ENCODE assay signal across 1 cellular context in genomic region chr17:8189711-8190477, GRCh38.
TF ChIP-seq lines count a peak whose summit lies in the region.

BORCS6 (minus strand) TSS chr17:8190180; CDS start chr17:8190140, 40 bp downstream.

TF ChIP-seq in HepG2, 621 proteins besides CTCF, POLR2A, EP300 and RAD21 (continued from another document and continues in another):
- TF ChIP-seq, protein P1, sequence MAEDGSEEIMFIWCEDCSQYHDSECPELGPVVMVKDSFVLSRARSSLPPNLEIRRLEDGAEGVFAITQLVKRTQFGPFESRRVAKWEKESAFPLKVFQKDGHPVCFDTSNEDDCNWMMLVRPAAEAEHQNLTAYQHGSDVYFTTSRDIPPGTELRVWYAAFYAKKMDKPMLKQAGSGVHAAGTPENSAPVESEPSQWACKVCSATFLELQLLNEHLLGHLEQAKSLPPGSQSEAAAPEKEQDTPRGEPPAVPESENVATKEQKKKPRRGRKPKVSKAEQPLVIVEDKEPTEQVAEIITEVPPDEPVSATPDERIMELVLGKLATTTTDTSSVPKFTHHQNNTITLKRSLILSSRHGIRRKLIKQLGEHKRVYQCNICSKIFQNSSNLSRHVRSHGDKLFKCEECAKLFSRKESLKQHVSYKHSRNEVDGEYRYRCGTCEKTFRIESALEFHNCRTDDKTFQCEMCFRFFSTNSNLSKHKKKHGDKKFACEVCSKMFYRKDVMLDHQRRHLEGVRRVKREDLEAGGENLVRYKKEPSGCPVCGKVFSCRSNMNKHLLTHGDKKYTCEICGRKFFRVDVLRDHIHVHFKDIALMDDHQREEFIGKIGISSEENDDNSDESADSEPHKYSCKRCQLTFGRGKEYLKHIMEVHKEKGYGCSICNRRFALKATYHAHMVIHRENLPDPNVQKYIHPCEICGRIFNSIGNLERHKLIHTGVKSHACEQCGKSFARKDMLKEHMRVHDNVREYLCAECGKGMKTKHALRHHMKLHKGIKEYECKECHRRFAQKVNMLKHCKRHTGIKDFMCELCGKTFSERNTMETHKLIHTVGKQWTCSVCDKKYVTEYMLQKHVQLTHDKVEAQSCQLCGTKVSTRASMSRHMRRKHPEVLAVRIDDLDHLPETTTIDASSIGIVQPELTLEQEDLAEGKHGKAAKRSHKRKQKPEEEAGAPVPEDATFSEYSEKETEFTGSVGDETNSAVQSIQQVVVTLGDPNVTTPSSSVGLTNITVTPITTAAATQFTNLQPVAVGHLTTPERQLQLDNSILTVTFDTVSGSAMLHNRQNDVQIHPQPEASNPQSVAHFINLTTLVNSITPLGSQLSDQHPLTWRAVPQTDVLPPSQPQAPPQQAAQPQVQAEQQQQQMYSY (CRISPR knock-in tag; IDR thresholded peaks at IDR 0.05): peak; percentile 28; the same call in 1 of the 2 replicates
- peak; percentile 39; the same call in 1 of the 2 replicates for TF ChIP-seq KDM2A (CRISPR knock-in tag; IDR thresholded peaks at IDR 0.05; ENCODE audit: borderline replicate concordance, low read depth)
- TF ChIP-seq, protein P2, sequence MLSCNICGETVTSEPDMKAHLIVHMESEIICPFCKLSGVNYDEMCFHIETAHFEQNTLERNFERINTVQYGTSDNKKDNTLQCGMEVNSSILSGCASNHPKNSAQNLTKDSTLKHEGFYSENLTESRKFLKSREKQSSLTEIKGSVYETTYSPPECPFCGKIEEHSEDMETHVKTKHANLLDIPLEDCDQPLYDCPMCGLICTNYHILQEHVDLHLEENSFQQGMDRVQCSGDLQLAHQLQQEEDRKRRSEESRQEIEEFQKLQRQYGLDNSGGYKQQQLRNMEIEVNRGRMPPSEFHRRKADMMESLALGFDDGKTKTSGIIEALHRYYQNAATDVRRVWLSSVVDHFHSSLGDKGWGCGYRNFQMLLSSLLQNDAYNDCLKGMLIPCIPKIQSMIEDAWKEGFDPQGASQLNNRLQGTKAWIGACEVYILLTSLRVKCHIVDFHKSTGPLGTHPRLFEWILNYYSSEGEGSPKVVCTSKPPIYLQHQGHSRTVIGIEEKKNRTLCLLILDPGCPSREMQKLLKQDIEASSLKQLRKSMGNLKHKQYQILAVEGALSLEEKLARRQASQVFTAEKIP (CRISPR knock-in tag; IDR thresholded peaks at IDR 0.05; ENCODE audit: borderline replicate concordance): no peak
- no peak for TF ChIP-seq ZNF326 (CRISPR knock-in tag; IDR thresholded peaks at IDR 0.05; ENCODE audit: borderline replicate concordance)
- no peak for TF ChIP-seq ZSCAN12 (CRISPR knock-in tag; IDR thresholded peaks at IDR 0.05)
- peak; percentile 36; the same call in 1 of the 2 replicates for TF ChIP-seq ZSCAN25 (CRISPR knock-in tag; IDR thresholded peaks at IDR 0.05)
- peak; percentile 51 for TF ChIP-seq IKZF5 (CRISPR knock-in tag; IDR thresholded peaks at IDR 0.05)
- TF ChIP-seq ZNF329 (CRISPR knock-in tag; IDR thresholded peaks at IDR 0.05; ENCODE audit: low read depth): no peak
- no peak for TF ChIP-seq AGO2 (optimal IDR thresholded peaks at IDR 0.05; ENCODE audit: low read depth, low read length)
- no peak for TF ChIP-seq ZFP36 (IDR thresholded peaks at IDR 0.05; ENCODE audit: borderline replicate concordance, low read depth, low read length, partially characterized antibody)
- TF ChIP-seq, protein P3, sequence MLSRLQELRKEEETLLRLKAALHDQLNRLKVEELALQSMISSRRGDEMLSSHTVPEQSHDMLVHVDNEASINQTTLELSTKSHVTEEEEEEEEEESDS (CRISPR knock-in tag; IDR thresholded peaks at IDR 0.05; ENCODE audit: borderline replicate concordance): no peak
- TF ChIP-seq SUZ12 (IDR thresholded peaks at IDR 0.05; ENCODE audit: low read depth, low read length): no peak
- TF ChIP-seq SMAD1 (CRISPR knock-in tag; IDR thresholded peaks at IDR 0.05; ENCODE audit: borderline replicate concordance, low read depth): 0 out of 2 replicates have a peak, but pooled peaks have one; percentile 2
- TF ChIP-seq ZKSCAN1 (IDR thresholded peaks at IDR 0.05; ENCODE audit: low read length): no peak
- TF ChIP-seq, protein P4, sequence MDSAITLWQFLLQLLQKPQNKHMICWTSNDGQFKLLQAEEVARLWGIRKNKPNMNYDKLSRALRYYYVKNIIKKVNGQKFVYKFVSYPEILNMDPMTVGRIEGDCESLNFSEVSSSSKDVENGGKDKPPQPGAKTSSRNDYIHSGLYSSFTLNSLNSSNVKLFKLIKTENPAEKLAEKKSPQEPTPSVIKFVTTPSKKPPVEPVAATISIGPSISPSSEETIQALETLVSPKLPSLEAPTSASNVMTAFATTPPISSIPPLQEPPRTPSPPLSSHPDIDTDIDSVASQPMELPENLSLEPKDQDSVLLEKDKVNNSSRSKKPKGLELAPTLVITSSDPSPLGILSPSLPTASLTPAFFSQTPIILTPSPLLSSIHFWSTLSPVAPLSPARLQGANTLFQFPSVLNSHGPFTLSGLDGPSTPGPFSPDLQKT (CRISPR knock-in tag; IDR thresholded peaks at IDR 0.05; ENCODE audit: borderline replicate concordance): no peak
- TF ChIP-seq ZNF615 (CRISPR knock-in tag; IDR thresholded peaks at IDR 0.05; ENCODE audit: borderline replicate concordance): no peak
- no peak for TF ChIP-seq ZNF143 (CRISPR knock-in tag; IDR thresholded peaks at IDR 0.05)
- TF ChIP-seq ZMAT3 (CRISPR knock-in tag; conservative IDR thresholded peaks at IDR 0.05): no peak
- no peak for TF ChIP-seq HNRNPH1 (optimal IDR thresholded peaks at IDR 0.05; ENCODE audit: low read depth, low read length)
- TF ChIP-seq RFX5 (IDR thresholded peaks at IDR 0.05; ENCODE audit: low read depth, low read length): peak; percentile 47; the same call in 1 of the 2 replicates
- TF ChIP-seq, protein P5, sequence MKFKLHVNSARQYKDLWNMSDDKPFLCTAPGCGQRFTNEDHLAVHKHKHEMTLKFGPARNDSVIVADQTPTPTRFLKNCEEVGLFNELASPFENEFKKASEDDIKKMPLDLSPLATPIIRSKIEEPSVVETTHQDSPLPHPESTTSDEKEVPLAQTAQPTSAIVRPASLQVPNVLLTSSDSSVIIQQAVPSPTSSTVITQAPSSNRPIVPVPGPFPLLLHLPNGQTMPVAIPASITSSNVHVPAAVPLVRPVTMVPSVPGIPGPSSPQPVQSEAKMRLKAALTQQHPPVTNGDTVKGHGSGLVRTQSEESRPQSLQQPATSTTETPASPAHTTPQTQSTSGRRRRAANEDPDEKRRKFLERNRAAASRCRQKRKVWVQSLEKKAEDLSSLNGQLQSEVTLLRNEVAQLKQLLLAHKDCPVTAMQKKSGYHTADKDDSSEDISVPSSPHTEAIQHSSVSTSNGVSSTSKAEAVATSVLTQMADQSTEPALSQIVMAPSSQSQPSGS (CRISPR knock-in tag; IDR thresholded peaks at IDR 0.05): no peak
- peak; percentile 68; the same call in 1 of the 2 replicates for TF ChIP-seq ZNF343 (CRISPR knock-in tag; IDR thresholded peaks at IDR 0.05)
- no peak for TF ChIP-seq KDM3A (CRISPR knock-in tag; IDR thresholded peaks at IDR 0.05; ENCODE audit: low read depth)
- TF ChIP-seq ASH2L (IDR thresholded peaks at IDR 0.05; ENCODE audit: insufficient read length, low read depth, low read length): peak; percentile 25
- no peak for TF ChIP-seq KDM1A (CRISPR knock-in tag; IDR thresholded peaks at IDR 0.05)
- TF ChIP-seq ARHGAP35 (CRISPR knock-in tag; IDR thresholded peaks at IDR 0.05; ENCODE audit: borderline replicate concordance): no peak
- TF ChIP-seq GABPB1 (CRISPR knock-in tag; IDR thresholded peaks at IDR 0.05): peak; percentile 79
- no peak for TF ChIP-seq NFE2L2 (IDR thresholded peaks at IDR 0.05; ENCODE audit: low read length)
- TF ChIP-seq ETV5 (CRISPR knock-in tag; IDR thresholded peaks at IDR 0.05; ENCODE audit: borderline replicate concordance): no peak
- TF ChIP-seq ZNF678 (CRISPR knock-in tag; IDR thresholded peaks at IDR 0.05): 0 out of 2 replicates have a peak, but pooled peaks have one; percentile 38
- TF ChIP-seq HOXA3 (CRISPR knock-in tag; IDR thresholded peaks at IDR 0.05): 0 out of 2 replicates have a peak, but pooled peaks have one; percentile 24
- TF ChIP-seq SMARCC2 (IDR thresholded peaks at IDR 0.05): no peak
- no peak; the same call in 1 of the 2 replicates for TF ChIP-seq NCOA2 (CRISPR knock-in tag; IDR thresholded peaks at IDR 0.05)
- TF ChIP-seq PRDM10 (CRISPR knock-in tag; IDR thresholded peaks at IDR 0.05; ENCODE audit: low read depth): peak; percentile 97
- peak; percentile 26; the same call in 1 of the 2 replicates for TF ChIP-seq TMF1 (CRISPR knock-in tag; IDR thresholded peaks at IDR 0.05; ENCODE audit: low read depth)
- no peak for TF ChIP-seq ZNF367 (CRISPR knock-in tag; IDR thresholded peaks at IDR 0.05; ENCODE audit: borderline replicate concordance)
- no peak for TF ChIP-seq ZNF251 (CRISPR knock-in tag; IDR thresholded peaks at IDR 0.05)
- no peak for TF ChIP-seq THAP7 (CRISPR knock-in tag; IDR thresholded peaks at IDR 0.05)
- 0 out of 2 replicates have a peak, but pooled peaks have one; percentile 40 for TF ChIP-seq MAF1 (CRISPR knock-in tag; IDR thresholded peaks at IDR 0.05; ENCODE audit: borderline replicate concordance)
- no peak for TF ChIP-seq NR2F1 (CRISPR knock-in tag; IDR thresholded peaks at IDR 0.05)
- no peak for TF ChIP-seq JUN (CRISPR knock-in tag; IDR thresholded peaks at IDR 0.05)
- no peak for TF ChIP-seq ZNF160 (CRISPR knock-in tag; IDR thresholded peaks at IDR 0.05)
- no peak for TF ChIP-seq KLF15 (CRISPR knock-in tag; IDR thresholded peaks at IDR 0.05; ENCODE audit: borderline replicate concordance)
- no peak for TF ChIP-seq ATRX (CRISPR knock-in tag; IDR thresholded peaks at IDR 0.05; ENCODE audit: borderline replicate concordance)
- TF ChIP-seq, protein P6, sequence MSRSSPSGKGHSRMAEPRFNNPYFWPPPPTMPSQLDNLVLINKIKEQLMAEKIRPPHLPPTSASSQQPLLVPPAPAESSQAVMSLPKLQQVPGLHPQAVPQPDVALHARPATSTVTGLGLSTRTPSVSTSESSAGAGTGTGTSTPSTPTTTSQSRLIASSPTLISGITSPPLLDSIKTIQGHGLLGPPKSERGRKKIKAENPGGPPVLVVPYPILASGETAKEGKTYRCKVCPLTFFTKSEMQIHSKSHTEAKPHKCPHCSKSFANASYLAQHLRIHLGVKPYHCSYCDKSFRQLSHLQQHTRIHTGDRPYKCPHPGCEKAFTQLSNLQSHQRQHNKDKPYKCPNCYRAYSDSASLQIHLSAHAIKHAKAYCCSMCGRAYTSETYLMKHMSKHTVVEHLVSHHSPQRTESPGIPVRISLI (CRISPR knock-in tag; IDR thresholded peaks at IDR 0.05; ENCODE audit: borderline replicate concordance): peak; percentile 36; the same call in 1 of the 2 replicates
- peak; percentile 30; the same call in 1 of the 2 replicates for TF ChIP-seq ZNF547 (CRISPR knock-in tag; IDR thresholded peaks at IDR 0.05)
- no peak for TF ChIP-seq ZNF256 (CRISPR knock-in tag; conservative IDR thresholded peaks at IDR 0.05)
- TF ChIP-seq SKIL (CRISPR knock-in tag; IDR thresholded peaks at IDR 0.05; ENCODE audit: borderline replicate concordance): no peak
- TF ChIP-seq ZNF564 (CRISPR knock-in tag; IDR thresholded peaks at IDR 0.05): 0 out of 2 replicates have a peak, but pooled peaks have one; percentile 16
- TF ChIP-seq MED1 (CRISPR knock-in tag; IDR thresholded peaks at IDR 0.05): peak; percentile 36; the same call in 1 of the 2 replicates
- TF ChIP-seq KLF9 (CRISPR knock-in tag; IDR thresholded peaks at IDR 0.05; ENCODE audit: low read depth): no peak
